ENCODE assay signal across 6 cellular contexts in genomic region chr14:20454359-20454644, GRCh38. TPM values are rescaled to one million over a fixed set of nuclear protein-coding genes. Genes with fewer than 3 reads are reported as not detected.
A peak's percentile ranks its signal among the peaks of the same experiment; 100 is the strongest.
DNase-seq lines count a peak whose midpoint lies in the region; ATAC-seq, FAIRE-seq and TF ChIP-seq lines count a peak whose summit lies in the region.

No MANE protein-coding gene starts in this region.

- H3K4me3 ChIP-seq in epithelial cell of esophagus (ENCODE audit: low read length), result peak overlapping the region; percentile 96

- ATAC-seq in HG02642 (IDR thresholded peaks at IDR 0.05; ENCODE audit: poor library complexity, unreplicated experiment), result peak; percentile 41

- in situ Hi-C loops in G401 (cut with HindIII; ENCODE audit: low sequenced_read_pairs), result no loop called here

- no peak for TF ChIP-seq CTCF in epithelial cell of esophagus (IDR thresholded peaks at IDR 0.05; ENCODE audit: insufficient read depth, low read depth, low read length, missing control alignments)

- FAIRE-seq in urothelium cell line (lab: Jason Lieb, UNC), result no peak

- DNase-seq in G401 (ENCODE audit: low spot score), result peak; percentile 83
- DNase-seq in NCI-H510A treated with DMSO at 0.1 percent for 48 hours (lab: John Stamatoyannopoulos, UW), result peak; percentile 85
- DNase-seq in epithelial cell of esophagus (ENCODE audit: low read depth), result peak; percentile 93
- peak; percentile 62 for DNase-seq in stimulated activated CD8-positive, alpha-beta memory T cell treated with anti-CD3 and anti-CD28 coated beads, Interleukin-12 subunit alpha, Interleukin-12 subunit beta, amount 100 ng/mL, for 24 hours (ENCODE audit: extremely low read depth)
- no peak for DNase-seq in urothelium cell line (ENCODE audit: low spot score)

RNA-seq across cellular contexts. Expression of gene OSGEP, which starts 0.3 kb away (rescaled TPM):
- 46.3 and 60.7 TPM in 2 replicates for total RNA-seq in G401 (2014; rRNA removed; shearing (Covaris generic))

RNA-seq across cellular contexts. Expression of gene APEX1, which starts 0.7 kb away (rescaled TPM):
- total RNA-seq in G401 (2014; rRNA removed; shearing (Covaris generic)), result 234 and 289 TPM in 2 replicates

RNA-seq across cellular contexts. Expression of gene PIP4P1, which starts 6.9 kb away (rescaled TPM):
- 37.8 and 40.4 TPM in 2 replicates for total RNA-seq in G401 (2014; rRNA removed; shearing (Covaris generic))

RNA-seq across cellular contexts. Expression of gene PNP, which starts 14.9 kb away (rescaled TPM):
- total RNA-seq in G401 (2014; rRNA removed; shearing (Covaris generic)), result 131 and 135 TPM in 2 replicates

RNA-seq across cellular contexts. Expression of gene KLHL33, which starts 18.3 kb away (rescaled TPM):
- not detected in 2 replicates for total RNA-seq in G401 (2014; rRNA removed; shearing (Covaris generic))
